In the genomic region with DNA sequence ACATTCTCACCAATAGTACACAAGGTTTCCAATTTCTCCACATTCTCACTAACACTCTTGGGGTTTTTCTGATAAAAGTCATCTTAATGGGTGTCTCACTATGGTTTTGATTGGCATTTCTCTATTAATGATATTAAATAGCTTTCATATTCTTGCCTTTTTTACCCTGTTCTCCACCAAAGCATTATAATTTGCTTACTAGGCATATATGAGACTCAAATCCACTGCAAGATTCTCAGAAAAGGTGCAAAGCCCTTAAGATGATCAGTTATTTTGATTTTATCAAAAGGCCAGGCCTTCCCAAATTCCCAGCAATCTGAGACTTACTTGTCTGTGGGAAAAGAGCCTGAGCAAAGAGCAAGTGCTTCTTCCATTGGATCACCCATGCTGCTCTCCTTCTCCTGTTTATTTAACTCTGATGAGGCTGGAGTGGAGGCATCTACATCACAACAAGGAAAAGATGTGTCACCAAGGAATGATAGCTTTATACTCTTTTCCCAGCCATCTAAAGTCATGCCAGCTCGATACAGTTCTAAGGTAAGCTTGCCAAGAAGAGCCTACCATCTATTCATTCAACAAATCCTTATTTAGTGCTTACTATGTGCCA, we compare ENCODE assay signal across 22 cellular contexts. TPM values are rescaled to one million over a fixed set of nuclear protein-coding genes. Genes with fewer than 3 reads are reported as not detected.
DNase-seq lines count a peak whose midpoint lies in the region; ATAC-seq, FAIRE-seq and TF ChIP-seq lines count a peak whose summit lies in the region.
"Had no signal": no experiment of that assay in that cellular context is flagged by ENCODE, and none has a peak within 500 bp of the region (broad histone marks: within the 10 kb centered on the region; RNA-seq: fewer than 3 reads in every experiment).

No MANE protein-coding gene starts in this region.

- H2BK20ac ChIP-seq in IMR-90 (ENCODE audit: low read depth, low read length) = no peak overlapping the region

- H4K91ac ChIP-seq in IMR-90 (ENCODE audit: insufficient read depth, low read depth, low read length) = no peak overlapping the region

- no peaks in the 10 kb centered on the region for H3K27me3 Mint-ChIP-seq in endothelial cell (ENCODE audit: unreplicated experiment)
- H3K27me3 Mint-ChIP-seq: CD4-positive, CD25-positive, alpha-beta regulatory T cell; CD8-positive, alpha-beta memory T cell; IgD-negative memory B cell had no signal

- H3K27me3 ChIP-seq in IMR-90 (ENCODE audit: control insufficient read depth, insufficient read depth, low read length) = no peaks in the 10 kb centered on the region
- H3K27me3 ChIP-seq in brain microvascular endothelial cell (replicated peaks) = no peaks in the 10 kb centered on the region
- H3K27me3 ChIP-seq in psoas muscle (ENCODE audit: insufficient read depth in 3 of 3, low read length in 2 of 3) = no peaks in the 10 kb centered on the region
- H3K27me3 ChIP-seq: BE2C had no signal

- H4K8ac ChIP-seq in IMR-90 (ENCODE audit: low read depth in 2 of 2, low read length in 2 of 2) = no peak overlapping the region

- no TSS peak for BruUV-seq in IMR-90 (replicated peaks; lab: Mats Ljungman, UMichigan)

- no peaks in the 10 kb centered on the region for H3K79me1 ChIP-seq in IMR-90 (ENCODE audit: low read depth in 1 of 2, low read length in 2 of 2)

- TF ChIP-seq RAD21 in A549 (conservative IDR thresholded peaks at IDR 0.05 in 1 of 2, IDR thresholded peaks at IDR 0.05 in 1 of 2) (no peak), IMR-90 (IDR thresholded peaks at IDR 0.05; ENCODE audit: low read length) (no peak)

- H3K27ac Mint-ChIP-seq in endothelial cell (ENCODE audit: unreplicated experiment) = no peak overlapping the region
- H3K27ac Mint-ChIP-seq: IgD-negative memory B cell had no signal

- H3K27ac ChIP-seq in A549 (no peak overlapping the region), IMR-90 (ENCODE audit: insufficient read depth, low read length) (no peak overlapping the region), brain microvascular endothelial cell (no peak overlapping the region), caudate nucleus (ENCODE audit: low read depth, low read length) (no peak overlapping the region), psoas muscle (no peak overlapping the region)
- H3K27ac ChIP-seq: GM23248 had no signal

- ATAC-seq in A549 (no peak), IMR-90 (ENCODE audit: low read depth) (peak; percentile 78), GM21360 (IDR thresholded peaks at IDR 0.05; ENCODE audit: unreplicated experiment) (no peak), psoas muscle (no peak)

- H3K4me3 ChIP-seq in A549 (no peak overlapping the region), IMR-90 (ENCODE audit: insufficient read depth, low read depth, low read length) (no peak overlapping the region), brain microvascular endothelial cell (ENCODE audit: low read depth, low read length) (no peak overlapping the region), psoas muscle (no peak overlapping the region)
- H3K4me3 ChIP-seq: GM23248, HAP-1 had no signal

- no peak for TF ChIP-seq CTCF in A549 (IDR thresholded peaks at IDR 0.05)
- no peak for TF ChIP-seq CTCF in IMR-90 (conservative IDR thresholded peaks at IDR 0.05; ENCODE audit: low read depth, low read length)
- TF ChIP-seq CTCF in brain microvascular endothelial cell (IDR thresholded peaks at IDR 0.05; ENCODE audit: low read depth, low read length, missing control alignments) = no peak
- no peak for TF ChIP-seq CTCF in endothelial cell (IDR thresholded peaks at IDR 0.05; ENCODE audit: unreplicated experiment)
- no peak for TF ChIP-seq CTCF in psoas muscle (IDR thresholded peaks at IDR 0.05)

- intact Hi-C loops in IMR-90 (cut with micrococcal nuclease) = no loop called here
- intact Hi-C loops in psoas muscle (cut with DNase I) = no loop called here

- H3K4me2 ChIP-seq in A549 = no peak overlapping the region
- H3K4me2 ChIP-seq in IMR-90 (ENCODE audit: low read depth, low read length) = no peak overlapping the region

- no peak overlapping the region for H3K4ac ChIP-seq in IMR-90 (ENCODE audit: low read depth, low read length)

- H2AK9ac ChIP-seq in IMR-90 (replicated peaks; ENCODE audit: low read depth, low read length, poor library complexity) = no peak overlapping the region

- H2BK120ac ChIP-seq in IMR-90 (ENCODE audit: low read depth, low read length) = no peak overlapping the region

- no peak overlapping the region for H2AFZ ChIP-seq in IMR-90 (replicated peaks; ENCODE audit: low read length, poor library complexity)
- H2AFZ ChIP-seq: GM23248 had no signal

- H3K4me1 ChIP-seq in A549 (no peaks in the 10 kb centered on the region), IMR-90 (ENCODE audit: control insufficient read depth, insufficient read depth, low read length) (no peaks in the 10 kb centered on the region), psoas muscle (no peaks in the 10 kb centered on the region)
- H3K4me1 ChIP-seq: BE2C, HAP-1 had no signal

- in situ Hi-C loops in IMR-90 (cut with MboI; ENCODE audit: low sequenced_read_pairs) (no loop called here), brain microvascular endothelial cell (cut with HindIII; ENCODE audit: low pct_ligation_motif_present, low sequenced_read_pairs) (no loop called here)

- H2BK5ac ChIP-seq in IMR-90 (ENCODE audit: low read depth, low read length, poor library complexity, severe bottlenecking) = no peak overlapping the region

- no peaks in the 10 kb centered on the region for H4K20me1 ChIP-seq in IMR-90 (ENCODE audit: insufficient read depth, low read length)

- no peak overlapping the region for H3K4me3 Mint-ChIP-seq in endothelial cell (ENCODE audit: unreplicated experiment)
- H3K4me3 Mint-ChIP-seq: CD4-positive, CD25-positive, alpha-beta regulatory T cell; CD8-positive, alpha-beta memory T cell; IgD-negative memory B cell had no signal

- H3K9ac ChIP-seq in IMR-90 (ENCODE audit: low read depth, low read length) = no peak overlapping the region
- H3K9ac ChIP-seq: GM23248 had no signal

- H2AK5ac ChIP-seq in IMR-90 (ENCODE audit: low read depth, low read length) = no peak overlapping the region

- no peak overlapping the region for H4K5ac ChIP-seq in IMR-90 (ENCODE audit: low read depth, low read length)

- H3K9me3 ChIP-seq in A549 (no peaks in the 10 kb centered on the region), IMR-90 (ENCODE audit: control insufficient read depth, insufficient read depth, low read length) (no peaks in the 10 kb centered on the region), psoas muscle (no peaks in the 10 kb centered on the region)
- H3K9me3 ChIP-seq: BE2C, HAP-1 had no signal

- CTCF ChIA-PET in A549 (lab: Yijun Ruan, JAX) = interaction anchor here (6.3 kb wide), 1 partner anchor 18 kb away, joined by 53 read pairs; no protein-coding TSS in a partner anchor
- CTCF ChIA-PET in IMR-90 (lab: Yijun Ruan, JAX) = interaction anchor here (0.5 to 1.3 kb wide), 2 partner anchors 18 to 193 kb away, joined by 4 to 5 read pairs; no protein-coding TSS in a partner anchor

- no peak overlapping the region for H3K56ac ChIP-seq in IMR-90 (ENCODE audit: extremely low read depth, insufficient read depth, low read length)

- no peaks in the 10 kb centered on the region for H3K4me1 Mint-ChIP-seq in endothelial cell (ENCODE audit: unreplicated experiment)
- H3K4me1 Mint-ChIP-seq: CD4-positive, CD25-positive, alpha-beta regulatory T cell; CD8-positive, alpha-beta memory T cell had no signal

- DNase-seq in A549 (ENCODE audit: low read depth in 1 of 2, low spot score in 1 of 2) (no peak), IMR-90 (peak; percentile 77), brain microvascular endothelial cell (peak; percentile 6), iris pigment epithelial cell (ENCODE audit: low read depth) (peak; percentile 6), endothelial cell (ENCODE audit: low spot score) (no peak), caudate nucleus (lab: John Stamatoyannopoulos, UW) (no peak), psoas muscle (no peak)
- DNase-seq: 8988T; BE2C; C1 segment of cervical spinal cord; CD4-positive, CD25-positive, alpha-beta regulatory T cell; CD8-positive, alpha-beta memory T cell; COR-L47; DMS 273 treated with DMSO at 0.1 percent for 48 hours; DMS53; DND-41; GF-D8; GM23248; KG1 had no signal

- peaks cover 4% of the 10 kb centered on the region; the same call in 1 of the 2 replicates for H3K9me1 ChIP-seq in IMR-90 (ENCODE audit: insufficient read depth, low read length)

- no peaks in the 10 kb centered on the region for H3K36me3 Mint-ChIP-seq in endothelial cell (ENCODE audit: low read depth, unreplicated experiment)
- H3K36me3 Mint-ChIP-seq: CD4-positive, CD25-positive, alpha-beta regulatory T cell; IgD-negative memory B cell had no signal

- no peak overlapping the region for H2BK15ac ChIP-seq in IMR-90 (ENCODE audit: low read depth, low read length)

- H3K14ac ChIP-seq in IMR-90 (replicated peaks; ENCODE audit: low read depth, low read length) = no peak overlapping the region

- H3K36me3 ChIP-seq in IMR-90 (ENCODE audit: control insufficient read depth, insufficient read depth, low read length) = 0 out of 2 replicates have a peak, but pooled peaks cover 2% of the 10 kb centered on the region
- no peaks in the 10 kb centered on the region for H3K36me3 ChIP-seq in brain microvascular endothelial cell (replicated peaks)
- H3K36me3 ChIP-seq in psoas muscle (ENCODE audit: insufficient read depth in 1 of 2, low read depth in 1 of 2) = no peaks in the 10 kb centered on the region
- H3K36me3 ChIP-seq: BE2C had no signal

- dilution Hi-C loops in IMR-90 (cut with HindIII; ENCODE audit: low sequenced_read_pairs, unreplicated experiment) = no loop called here

- POLR2A ChIA-PET in A549 (lab: Yijun Ruan, JAX) (no interaction called here), IMR-90 (lab: Charles Lee; ENCODE audit: unreplicated experiment) (no interaction called here)

- no peak for TF ChIP-seq POLR2A in A549 (IDR thresholded peaks at IDR 0.05; ENCODE audit: low read length)
- TF ChIP-seq POLR2A in IMR-90 (IDR thresholded peaks at IDR 0.05; ENCODE audit: low read depth, low read length) = no peak

- no peak overlapping the region for H3K23ac ChIP-seq in IMR-90 (ENCODE audit: low read depth, low read length)

- FAIRE-seq in A549 (lab: Jason Lieb, UNC) = no peak

- WGBS in A549 (ENCODE audit: missing lambda C conversion rate) = 88% methylated on average over 1 of the region's 1 CpG
- WGBS in IMR-90 (ENCODE audit: extremely low coverage in 2 of 2, insufficient read length in 1 of 2), 2 experiments = no CpG with 5 or more reads among the region's 1 CpG
- WGBS in psoas muscle, 3 donors = 91 to 100% (median 96%) methylated on average over 1 of the region's 1 CpG

- H3K9me3 Mint-ChIP-seq in endothelial cell (ENCODE audit: unreplicated experiment) = no peaks in the 10 kb centered on the region
- H3K9me3 Mint-ChIP-seq: CD4-positive, CD25-positive, alpha-beta regulatory T cell; CD8-positive, alpha-beta memory T cell; IgD-negative memory B cell had no signal

- TF ChIP-seq EP300 in A549 (IDR thresholded peaks at IDR 0.05) = no peak

- no peak overlapping the region for H3K18ac ChIP-seq in IMR-90 (ENCODE audit: low read depth, low read length)

RNA-seq across cellular contexts. Expression of a gene that starts 24.6 kb away (rescaled TPM):
- polyA plus RNA-seq in A549 (2011; rRNA removed) (13.6 and 17.5 TPM in 2 replicates), A549 (2017; fragmentation: RNase III; extraction: RNeasy Plus Mini Kit Qiagen cat#74134 plus additional on column Dnase treatment) (17.5 to 19.0 TPM (median 18.4 TPM) in 3 replicates), IMR-90 (2012; rRNA removed) (4.9 and 6.2 TPM in 2 replicates), psoas muscle (under 1 TPM in 2 of 3 donors, not detected in 1; 0.08 to 0.34 TPM)
- polyA plus RNA-seq in A549 (2012; cell fraction: cytosol; rRNA removed) = 7.6 and 9.4 TPM in 2 replicates
- 5.8 and 7.0 TPM in 2 replicates for polyA plus RNA-seq in A549 (2012; cell fraction: nucleus; rRNA removed)
- 10.2 and 10.9 TPM in 2 replicates for polyA minus RNA-seq in A549 (2011; rRNA and poly(A)+ RNA removed)
- total RNA-seq in IMR-90 (2012; rRNA removed) (14.3 and 14.4 TPM in 2 replicates), endothelial cell (ENCODE audit: unreplicated experiment) (12.3 TPM), psoas muscle (under 1 TPM in 3 of 4 donors, not detected in 1; 0.14 to 0.34 (median 0.15) TPM)
- polyA plus RNA-seq in IMR-90 (2012; cell fraction: cytosol; rRNA removed) = 1.1 and 1.7 TPM in 2 replicates
- 0.59 and 3.8 TPM in 2 replicates for polyA plus RNA-seq in IMR-90 (2012; cell fraction: nucleus; rRNA removed; ENCODE audit: low replicate concordance)

RNA-seq across cellular contexts. Expression of a gene that starts 26.5 kb away (rescaled TPM):
- polyA plus RNA-seq in A549 (2011; rRNA removed) = 12.0 and 12.1 TPM in 2 replicates
- 7.8 and 9.2 TPM in 2 replicates for polyA plus RNA-seq in A549 (2012; cell fraction: cytosol; rRNA removed)
- 11.4 and 17.3 TPM in 2 replicates for polyA plus RNA-seq in A549 (2012; cell fraction: nucleus; rRNA removed)
- 14.7 to 18.0 TPM (median 17.7 TPM) in 3 replicates for polyA plus RNA-seq in A549 (2017; fragmentation: RNase III; extraction: RNeasy Plus Mini Kit Qiagen cat#74134 plus additional on column Dnase treatment)
- 11.4 and 11.6 TPM in 2 replicates for polyA minus RNA-seq in A549 (2011; rRNA and poly(A)+ RNA removed)
- total RNA-seq in IMR-90 (2012; rRNA removed) = 16.7 and 20.0 TPM in 2 replicates
- polyA plus RNA-seq in IMR-90 (2012; rRNA removed) = 10.1 and 13.4 TPM in 2 replicates
- 7.8 and 9.5 TPM in 2 replicates for polyA plus RNA-seq in IMR-90 (2012; cell fraction: cytosol; rRNA removed)
- 11.6 and 20.0 TPM in 2 replicates for polyA plus RNA-seq in IMR-90 (2012; cell fraction: nucleus; rRNA removed; ENCODE audit: low replicate concordance)
- total RNA-seq in endothelial cell (ENCODE audit: unreplicated experiment) = 13.5 TPM
- total RNA-seq in psoas muscle = 10 to 100 TPM; 11.4 to 16.1 (median 14.1) TPM
- 10 to 100 TPM in 2 of 3 donors, 1 to 10 TPM in 1; 8.8 to 24.2 (median 21.1) TPM for polyA plus RNA-seq in psoas muscle

Comparison
In these comparisons a context has a peak if more than half of its experiments do, and no peak if none do; other contexts are left out.
1. DNase-seq: peak in IMR-90 (single experiment), brain microvascular endothelial cell (single experiment) and iris pigment epithelial cell (single experiment); none in A549 (0 of 2), endothelial cell (single experiment), caudate nucleus (0 of 61) and psoas muscle (0 of 2).